In genomic region chr1:232145768-232146167, GRCh38 we compare ENCODE assay signal across 26 cellular contexts.
"Had no signal": no experiment of that assay in that cellular context is flagged by ENCODE, and none has a peak within 500 bp of the region (broad histone marks: within the 10 kb centered on the region; RNA-seq: fewer than 3 reads in every experiment).

No MANE protein-coding gene starts in this region.

- H3K4me1 Mint-ChIP-seq: activated naive CD4-positive, alpha-beta T cell treated with anti-CD3 and anti-CD28 coated beads, Interleukin-2, amount 50 U/mL, for 24 hours; immature natural killer cell; naive thymus-derived CD8-positive, alpha-beta T cell had no signal

- H3K27ac ChIP-seq: body of pancreas, cardiac muscle cell, epithelial cell of prostate, hepatocyte, ovary, psoas muscle, upper lobe of right lung, WERI-Rb-1 had no signal

- H3K4me3 Mint-ChIP-seq: activated naive CD4-positive, alpha-beta T cell treated with anti-CD3 and anti-CD28 coated beads, Interleukin-2, amount 50 U/mL, for 24 hours; immature natural killer cell; mesothelial cell of epicardium; naive thymus-derived CD8-positive, alpha-beta T cell had no signal

- H3K27ac Mint-ChIP-seq: activated naive CD4-positive, alpha-beta T cell treated with anti-CD3 and anti-CD28 coated beads, Interleukin-2, amount 50 U/mL, for 24 hours; immature natural killer cell; mesothelial cell of epicardium; naive thymus-derived CD8-positive, alpha-beta T cell had no signal

- H3K79me2 ChIP-seq: hepatocyte had no signal

- H2AFZ ChIP-seq: hepatocyte had no signal

- H3K9me3 ChIP-seq: body of pancreas, ovary, psoas muscle, upper lobe of right lung had no signal

- H3K4me2 ChIP-seq: hepatocyte had no signal

- H3K36me3 Mint-ChIP-seq: activated naive CD4-positive, alpha-beta T cell treated with anti-CD3 and anti-CD28 coated beads, Interleukin-2, amount 50 U/mL, for 24 hours; immature natural killer cell had no signal

- FAIRE-seq: TTC549 had no signal

- H3K4me3 ChIP-seq: body of pancreas, cardiac muscle cell, hepatocyte, ovary, psoas muscle, upper lobe of right lung had no signal

- H3K27me3 ChIP-seq: body of pancreas, cardiac muscle cell, hepatocyte, ovary, upper lobe of right lung had no signal

- ATAC-seq: body of pancreas; left ventricle myocardium superior; naive thymus-derived CD8-positive, alpha-beta T cell; psoas muscle; right cardiac atrium; stimulated activated naive CD8-positive, alpha-beta T cell treated with anti-CD3 and anti-CD28 coated beads, Interleukin-15, Interleukin-2, amounts not matched to agents 100 U/mL and 50 U/mL, for 24 hours; upper lobe of right lung had no signal

- H3K36me3 ChIP-seq: cardiac muscle cell, ovary, upper lobe of right lung, WERI-Rb-1 had no signal

- H3K4me1 ChIP-seq: upper lobe of right lung had no signal

- DNase-seq: activated CD4-positive, alpha-beta T cell treated with anti-CD3 and anti-CD28 coated beads for 1 hour; activated CD4-positive, alpha-beta T cell treated with anti-CD3 and anti-CD28 coated beads, Interleukin-2, amount 50 U/mL, for 1 hour; activated gamma-delta T cell treated with Interleukin-2 at 50 U/mL for 16 hours; activated T-cell treated with anti-CD3 and anti-CD28 coated beads, Interleukin-2, amount 50 U/mL, for 1 hour; anterior cingulate cortex; body of pancreas; cortex of kidney; foreskin melanocyte; glutamatergic neuron; immature natural killer cell; left ventricle myocardium superior; mammary epithelial cell; naive thymus-derived CD8-positive, alpha-beta T cell; ovary; psoas muscle; right cardiac atrium; stimulated activated CD4-positive, alpha-beta T cell treated with anti-CD3 and anti-CD28 coated beads, Interleukin-4, amount 100 ng/mL, for 24 hours; stimulated activated naive CD8-positive, alpha-beta T cell treated with anti-CD3 and anti-CD28 coated beads, Interleukin-15, Interleukin-2, amounts not matched to agents 100 U/mL and 50 U/mL, for 24 hours; upper lobe of right lung; WERI-Rb-1 had no signal

- H3K9me3 Mint-ChIP-seq: mesothelial cell of epicardium had no signal
